1 cellular context compared by ENCODE assay signal in the genomic region with DNA sequence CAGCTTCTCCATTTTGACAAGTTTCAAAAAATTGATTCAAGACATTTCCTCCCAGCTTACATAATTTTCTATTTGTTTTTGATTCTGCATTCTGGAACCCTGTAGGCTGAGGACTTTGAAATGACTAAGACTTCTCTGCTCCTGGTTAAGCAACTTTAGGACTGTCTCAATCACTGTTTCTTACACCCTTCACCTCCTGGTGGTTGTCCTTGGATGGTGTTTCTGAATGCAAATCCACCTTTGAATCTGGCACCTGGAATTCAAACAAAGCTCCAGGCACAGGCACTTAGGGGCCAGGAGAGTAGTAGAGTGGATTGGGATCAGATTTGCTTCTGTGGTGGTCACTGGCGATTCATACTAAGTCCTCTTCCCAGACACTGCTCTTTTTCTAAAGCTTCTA.
TF ChIP-seq lines count a peak whose summit lies in the region.

No MANE protein-coding gene starts in this region.

TF ChIP-seq in GM23338, 12 proteins besides CTCF, POLR2A, EP300 and RAD21:
- TF ChIP-seq, protein P1, sequence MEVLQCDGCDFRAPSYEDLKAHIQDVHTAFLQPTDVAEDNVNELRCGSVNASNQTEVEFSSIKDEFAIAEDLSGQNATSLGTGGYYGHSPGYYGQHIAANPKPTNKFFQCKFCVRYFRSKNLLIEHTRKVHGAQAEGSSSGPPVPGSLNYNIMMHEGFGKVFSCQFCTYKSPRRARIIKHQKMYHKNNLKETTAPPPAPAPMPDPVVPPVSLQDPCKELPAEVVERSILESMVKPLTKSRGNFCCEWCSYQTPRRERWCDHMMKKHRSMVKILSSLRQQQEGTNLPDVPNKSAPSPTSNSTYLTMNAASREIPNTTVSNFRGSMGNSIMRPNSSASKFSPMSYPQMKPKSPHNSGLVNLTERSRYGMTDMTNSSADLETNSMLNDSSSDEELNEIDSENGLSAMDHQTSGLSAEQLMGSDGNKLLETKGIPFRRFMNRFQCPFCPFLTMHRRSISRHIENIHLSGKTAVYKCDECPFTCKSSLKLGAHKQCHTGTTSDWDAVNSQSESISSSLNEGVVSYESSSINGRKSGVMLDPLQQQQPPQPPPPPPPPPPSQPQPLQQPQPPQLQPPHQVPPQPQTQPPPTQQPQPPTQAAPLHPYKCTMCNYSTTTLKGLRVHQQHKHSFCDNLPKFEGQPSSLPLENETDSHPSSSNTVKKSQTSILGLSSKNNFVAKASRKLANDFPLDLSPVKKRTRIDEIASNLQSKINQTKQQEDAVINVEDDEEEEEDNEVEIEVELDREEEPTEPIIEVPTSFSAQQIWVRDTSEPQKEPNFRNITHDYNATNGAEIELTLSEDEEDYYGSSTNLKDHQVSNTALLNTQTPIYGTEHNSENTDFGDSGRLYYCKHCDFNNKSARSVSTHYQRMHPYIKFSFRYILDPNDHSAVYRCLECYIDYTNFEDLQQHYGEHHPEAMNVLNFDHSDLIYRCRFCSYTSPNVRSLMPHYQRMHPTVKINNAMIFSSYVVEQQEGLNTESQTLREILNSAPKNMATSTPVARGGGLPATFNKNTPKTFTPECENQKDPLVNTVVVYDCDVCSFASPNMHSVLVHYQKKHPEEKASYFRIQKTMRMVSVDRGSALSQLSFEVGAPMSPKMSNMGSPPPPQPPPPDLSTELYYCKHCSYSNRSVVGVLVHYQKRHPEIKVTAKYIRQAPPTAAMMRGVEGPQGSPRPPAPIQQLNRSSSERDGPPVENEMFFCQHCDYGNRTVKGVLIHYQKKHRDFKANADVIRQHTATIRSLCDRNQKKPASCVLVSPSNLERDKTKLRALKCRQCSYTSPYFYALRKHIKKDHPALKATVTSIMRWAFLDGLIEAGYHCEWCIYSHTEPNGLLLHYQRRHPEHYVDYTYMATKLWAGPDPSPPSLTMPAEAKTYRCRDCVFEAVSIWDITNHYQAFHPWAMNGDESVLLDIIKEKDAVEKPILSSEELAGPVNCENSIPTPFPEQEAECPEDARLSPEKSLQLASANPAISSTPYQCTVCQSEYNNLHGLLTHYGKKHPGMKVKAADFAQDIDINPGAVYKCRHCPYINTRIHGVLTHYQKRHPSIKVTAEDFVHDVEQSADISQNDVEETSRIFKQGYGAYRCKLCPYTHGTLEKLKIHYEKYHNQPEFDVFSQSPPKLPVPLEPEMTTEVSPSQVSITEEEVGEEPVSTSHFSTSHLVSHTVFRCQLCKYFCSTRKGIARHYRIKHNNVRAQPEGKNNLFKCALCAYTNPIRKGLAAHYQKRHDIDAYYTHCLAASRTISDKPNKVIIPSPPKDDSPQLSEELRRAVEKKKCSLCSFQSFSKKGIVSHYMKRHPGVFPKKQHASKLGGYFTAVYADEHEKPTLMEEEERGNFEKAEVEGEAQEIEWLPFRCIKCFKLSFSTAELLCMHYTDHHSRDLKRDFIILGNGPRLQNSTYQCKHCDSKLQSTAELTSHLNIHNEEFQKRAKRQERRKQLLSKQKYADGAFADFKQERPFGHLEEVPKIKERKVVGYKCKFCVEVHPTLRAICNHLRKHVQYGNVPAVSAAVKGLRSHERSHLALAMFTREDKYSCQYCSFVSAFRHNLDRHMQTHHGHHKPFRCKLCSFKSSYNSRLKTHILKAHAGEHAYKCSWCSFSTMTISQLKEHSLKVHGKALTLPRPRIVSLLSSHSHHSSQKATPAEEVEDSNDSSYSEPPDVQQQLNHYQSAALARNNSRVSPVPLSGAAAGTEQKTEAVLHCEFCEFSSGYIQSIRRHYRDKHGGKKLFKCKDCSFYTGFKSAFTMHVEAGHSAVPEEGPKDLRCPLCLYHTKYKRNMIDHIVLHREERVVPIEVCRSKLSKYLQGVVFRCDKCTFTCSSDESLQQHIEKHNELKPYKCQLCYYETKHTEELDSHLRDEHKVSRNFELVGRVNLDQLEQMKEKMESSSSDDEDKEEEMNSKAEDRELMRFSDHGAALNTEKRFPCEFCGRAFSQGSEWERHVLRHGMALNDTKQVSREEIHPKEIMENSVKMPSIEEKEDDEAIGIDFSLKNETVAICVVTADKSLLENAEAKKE (CRISPR knock-in tag; IDR thresholded peaks at IDR 0.05) = no peak
- TF ChIP-seq JUNB (IDR thresholded peaks at IDR 0.05; ENCODE audit: unreplicated experiment) (no peak), STAT1 (IDR thresholded peaks at IDR 0.05; ENCODE audit: unreplicated experiment) (no peak), NANOG (IDR thresholded peaks at IDR 0.05; ENCODE audit: borderline replicate concordance) (no peak), POLR2AphosphoS5 (IDR thresholded peaks at IDR 0.05; ENCODE audit: low read depth) (no peak), EZH2 (IDR thresholded peaks at IDR 0.05; ENCODE audit: low read depth, unreplicated experiment) (no peak), ZNF114 (CRISPR knock-in tag; IDR thresholded peaks at IDR 0.05) (no peak), ZNF331 (CRISPR knock-in tag; IDR thresholded peaks at IDR 0.05; ENCODE audit: low read depth) (no peak), CREB1 (CRISPR knock-in tag; IDR thresholded peaks at IDR 0.05; ENCODE audit: low read depth) (no peak), EZH2phosphoT487 (IDR thresholded peaks at IDR 0.05; ENCODE audit: unreplicated experiment) (no peak)
- TF ChIP-seq, protein P2, sequence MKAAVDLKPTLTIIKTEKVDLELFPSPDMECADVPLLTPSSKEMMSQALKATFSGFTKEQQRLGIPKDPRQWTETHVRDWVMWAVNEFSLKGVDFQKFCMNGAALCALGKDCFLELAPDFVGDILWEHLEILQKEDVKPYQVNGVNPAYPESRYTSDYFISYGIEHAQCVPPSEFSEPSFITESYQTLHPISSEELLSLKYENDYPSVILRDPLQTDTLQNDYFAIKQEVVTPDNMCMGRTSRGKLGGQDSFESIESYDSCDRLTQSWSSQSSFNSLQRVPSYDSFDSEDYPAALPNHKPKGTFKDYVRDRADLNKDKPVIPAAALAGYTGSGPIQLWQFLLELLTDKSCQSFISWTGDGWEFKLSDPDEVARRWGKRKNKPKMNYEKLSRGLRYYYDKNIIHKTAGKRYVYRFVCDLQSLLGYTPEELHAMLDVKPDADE (IDR thresholded peaks at IDR 0.05) = no peak
- TF ChIP-seq, protein P3, sequence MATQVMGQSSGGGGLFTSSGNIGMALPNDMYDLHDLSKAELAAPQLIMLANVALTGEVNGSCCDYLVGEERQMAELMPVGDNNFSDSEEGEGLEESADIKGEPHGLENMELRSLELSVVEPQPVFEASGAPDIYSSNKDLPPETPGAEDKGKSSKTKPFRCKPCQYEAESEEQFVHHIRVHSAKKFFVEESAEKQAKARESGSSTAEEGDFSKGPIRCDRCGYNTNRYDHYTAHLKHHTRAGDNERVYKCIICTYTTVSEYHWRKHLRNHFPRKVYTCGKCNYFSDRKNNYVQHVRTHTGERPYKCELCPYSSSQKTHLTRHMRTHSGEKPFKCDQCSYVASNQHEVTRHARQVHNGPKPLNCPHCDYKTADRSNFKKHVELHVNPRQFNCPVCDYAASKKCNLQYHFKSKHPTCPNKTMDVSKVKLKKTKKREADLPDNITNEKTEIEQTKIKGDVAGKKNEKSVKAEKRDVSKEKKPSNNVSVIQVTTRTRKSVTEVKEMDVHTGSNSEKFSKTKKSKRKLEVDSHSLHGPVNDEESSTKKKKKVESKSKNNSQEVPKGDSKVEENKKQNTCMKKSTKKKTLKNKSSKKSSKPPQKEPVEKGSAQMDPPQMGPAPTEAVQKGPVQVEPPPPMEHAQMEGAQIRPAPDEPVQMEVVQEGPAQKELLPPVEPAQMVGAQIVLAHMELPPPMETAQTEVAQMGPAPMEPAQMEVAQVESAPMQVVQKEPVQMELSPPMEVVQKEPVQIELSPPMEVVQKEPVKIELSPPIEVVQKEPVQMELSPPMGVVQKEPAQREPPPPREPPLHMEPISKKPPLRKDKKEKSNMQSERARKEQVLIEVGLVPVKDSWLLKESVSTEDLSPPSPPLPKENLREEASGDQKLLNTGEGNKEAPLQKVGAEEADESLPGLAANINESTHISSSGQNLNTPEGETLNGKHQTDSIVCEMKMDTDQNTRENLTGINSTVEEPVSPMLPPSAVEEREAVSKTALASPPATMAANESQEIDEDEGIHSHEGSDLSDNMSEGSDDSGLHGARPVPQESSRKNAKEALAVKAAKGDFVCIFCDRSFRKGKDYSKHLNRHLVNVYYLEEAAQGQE (IDR thresholded peaks at IDR 0.05; ENCODE audit: unreplicated experiment) = no peak
